24 cellular contexts compared by ENCODE assay signal in the genomic region with DNA sequence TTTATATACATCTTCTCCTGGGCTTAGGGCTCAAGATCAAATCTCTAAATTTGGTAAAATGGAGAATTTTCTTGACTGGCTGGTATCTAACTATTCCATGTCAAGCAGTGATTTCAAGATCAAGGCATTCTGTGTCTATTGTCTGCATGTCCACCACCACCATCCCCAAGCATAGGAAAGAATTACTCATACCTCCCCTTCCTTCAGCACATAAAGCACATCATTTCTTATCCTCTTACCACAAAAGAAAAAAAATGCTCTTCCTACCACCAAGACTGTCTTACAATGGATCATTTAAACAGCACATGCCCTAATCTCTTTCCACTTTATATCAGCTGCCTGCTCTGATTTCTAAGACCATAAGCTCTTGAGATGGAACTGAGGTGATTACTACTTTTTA.
DNase-seq lines count a peak whose midpoint lies in the region; ATAC-seq and TF ChIP-seq lines count a peak whose summit lies in the region.
"Had no signal": no experiment of that assay in that cellular context is flagged by ENCODE, and none has a peak within 500 bp of the region (broad histone marks: within the 10 kb centered on the region; RNA-seq: fewer than 3 reads in every experiment).

No MANE protein-coding gene starts in this region.

- no peak overlapping the region for H2BK12ac ChIP-seq in mesenchymal stem cell (ENCODE audit: low read length in 2 of 2)

- H2BK15ac ChIP-seq in mesenchymal stem cell (ENCODE audit: low read depth, poor library complexity, severe bottlenecking) (no peak overlapping the region), mesendoderm (replicated peaks; ENCODE audit: low read depth) (no peak overlapping the region)

- POLR2A ChIA-PET in HEK293T (lab: Yijun Ruan, JAX): no interaction called here

- DNase-seq in AG20443 (ENCODE audit: low spot score) (peak; percentile 38), LHCN-M2 (ENCODE audit: low read depth) (peak; percentile 69), cardiac fibroblast (ENCODE audit: low read depth in 2 of 2) (peak; percentile 76 to 81), mesenchymal stem cell (peak; percentile 42), HEK293T (ENCODE audit: extremely low spot score) (no peak), mesendoderm (no peak), suprapubic skin (ENCODE audit: low spot score in 2 of 2) (no peak)
- DNase-seq: activated CD4-positive, alpha-beta T cell treated with anti-CD3 and anti-CD28 coated beads for 36 hours; activated naive CD4-positive, alpha-beta T cell treated with Interleukin-2 at 50 U/mL for 16 hours; activated T-cell treated with anti-CD3 and anti-CD28 coated beads, Interleukin-2, amount 50 U/mL, for 4 hours; adrenal gland; C1 segment of cervical spinal cord; heart right ventricle; naive B cell; NCI-H1048; NCI-H187; NCI-H2171 treated with DMSO at 0.1 percent for 48 hours; NCI-H526 treated with DMSO at 0.1 percent for 48 hours; occipital lobe; RPMI8226; T-helper 2 cell had no signal

- H3K4me2 ChIP-seq in mesenchymal stem cell (ENCODE audit: low read length, poor library complexity, severe bottlenecking) (no peak overlapping the region), mesendoderm (ENCODE audit: low read length) (no peak overlapping the region)
- H3K4me2 ChIP-seq: KMS-11 had no signal

- no peaks in the 10 kb centered on the region for H3K4me1 ChIP-seq in mesenchymal stem cell (ENCODE audit: control insufficient read depth, insufficient read depth, low read depth, low read length)
- H3K4me1 ChIP-seq in mesendoderm (ENCODE audit: control insufficient read depth, low read depth, low read length): no peaks in the 10 kb centered on the region
- H3K4me1 ChIP-seq in suprapubic skin: no peaks in the 10 kb centered on the region
- H3K4me1 ChIP-seq: adrenal gland, heart right ventricle had no signal

- H3K9me3 ChIP-seq in mesenchymal stem cell (ENCODE audit: control insufficient read depth, low read length) (no peaks in the 10 kb centered on the region), suprapubic skin (no peaks in the 10 kb centered on the region)
- H3K9me3 ChIP-seq: adrenal gland had no signal

- H3K79me2 ChIP-seq in mesendoderm (ENCODE audit: control insufficient read depth, insufficient read depth, low read length): no peaks in the 10 kb centered on the region

- CTCF ChIA-PET in HEK293T (lab: Yijun Ruan, JAX): no interaction called here

- H3K27me3 ChIP-seq in mesenchymal stem cell (ENCODE audit: control insufficient read depth in 1 of 2, insufficient read depth in 1 of 2, low read length in 2 of 2) (no peaks in the 10 kb centered on the region), mesendoderm (ENCODE audit: insufficient read depth, low read length, poor library complexity) (no peaks in the 10 kb centered on the region), suprapubic skin (no peaks in the 10 kb centered on the region)
- H3K27me3 ChIP-seq: heart right ventricle had no signal

- H2BK120ac ChIP-seq in mesenchymal stem cell (ENCODE audit: low read depth, low read length): no peak overlapping the region
- H2BK120ac ChIP-seq in mesendoderm (ENCODE audit: low read depth, low read length): no peak overlapping the region

- no peak overlapping the region for H4K91ac ChIP-seq in mesenchymal stem cell (ENCODE audit: low read length)

- no peak overlapping the region for H2AFZ ChIP-seq in mesenchymal stem cell (ENCODE audit: low read depth, low read length)

- no peak overlapping the region for H3K14ac ChIP-seq in mesenchymal stem cell (ENCODE audit: low read length in 2 of 2)

- no peak overlapping the region for H3K4me3 ChIP-seq in cardiac fibroblast (replicated peaks in 1 of 2; ENCODE audit: low read depth in 2 of 2, low read length in 2 of 2)
- H3K4me3 ChIP-seq in mesenchymal stem cell (ENCODE audit: insufficient read depth in 1 of 2, low read depth in 1 of 2, low read length in 2 of 2): no peak overlapping the region
- no peak overlapping the region for H3K4me3 ChIP-seq in mesendoderm (ENCODE audit: low read length)
- H3K4me3 ChIP-seq in suprapubic skin: no peak overlapping the region
- H3K4me3 ChIP-seq: adrenal gland, heart right ventricle, SK-N-MC had no signal

- H2AK5ac ChIP-seq in mesenchymal stem cell (ENCODE audit: low read length, severe bottlenecking) (no peak overlapping the region), mesendoderm (ENCODE audit: low read length) (no peak overlapping the region)

- no peak for TF ChIP-seq POLR2A in suprapubic skin (IDR thresholded peaks at IDR 0.05)

- no peak overlapping the region for H3K18ac ChIP-seq in mesenchymal stem cell (ENCODE audit: low read depth in 1 of 2, low read length in 2 of 2)
- no peak overlapping the region for H3K18ac ChIP-seq in mesendoderm (ENCODE audit: low read length)

- H4K8ac ChIP-seq in mesenchymal stem cell (ENCODE audit: low read length) (no peak overlapping the region), mesendoderm (ENCODE audit: low read depth, low read length) (no peak overlapping the region)

- H2BK5ac ChIP-seq in mesenchymal stem cell (ENCODE audit: low read depth, low read length, poor library complexity, severe bottlenecking) (no peak overlapping the region), mesendoderm (ENCODE audit: low read length) (no peak overlapping the region)

- no peak overlapping the region for H3K4ac ChIP-seq in mesenchymal stem cell (ENCODE audit: low read depth in 1 of 2, low read length in 2 of 2)
- H3K4ac ChIP-seq in mesendoderm (ENCODE audit: low read depth, low read length): no peak overlapping the region

- H3K79me1 ChIP-seq in mesenchymal stem cell (replicated peaks; ENCODE audit: low read length, poor library complexity, severe bottlenecking) (no peaks in the 10 kb centered on the region), mesendoderm (ENCODE audit: low read length) (no peaks in the 10 kb centered on the region)

- H3K27ac ChIP-seq in mesenchymal stem cell (ENCODE audit: low read length, poor library complexity, severe bottlenecking): no peak overlapping the region
- no peak overlapping the region for H3K27ac ChIP-seq in mesendoderm (ENCODE audit: low read depth, low read length)
- H3K27ac ChIP-seq in suprapubic skin: no peak overlapping the region
- H3K27ac ChIP-seq: adrenal gland, heart right ventricle, KMS-11, SK-N-MC had no signal

- no peak for TF ChIP-seq CTCF in cardiac fibroblast (IDR thresholded peaks at IDR 0.05; ENCODE audit: low read depth, low read length)
- TF ChIP-seq CTCF in suprapubic skin (IDR thresholded peaks at IDR 0.05): no peak

- no peak overlapping the region for H3K23ac ChIP-seq in mesenchymal stem cell (ENCODE audit: low read length in 2 of 2)
- H3K23ac ChIP-seq in mesendoderm (ENCODE audit: low read length): no peak overlapping the region

- H3K9ac ChIP-seq in mesenchymal stem cell (ENCODE audit: low read length) (no peak overlapping the region), mesendoderm (ENCODE audit: low read length) (no peak overlapping the region)
- H3K9ac ChIP-seq: KMS-11 had no signal

- TF ChIP-seq EP300 in suprapubic skin (IDR thresholded peaks at IDR 0.05): no peak

- H4K5ac ChIP-seq in mesendoderm (ENCODE audit: low read length): no peak overlapping the region

- H3K56ac ChIP-seq in mesendoderm (ENCODE audit: low read length): no peak overlapping the region

- H3K36me3 ChIP-seq in mesenchymal stem cell (ENCODE audit: control insufficient read depth in 1 of 2, insufficient read depth in 2 of 2, low read depth in 1 of 2, low read length in 2 of 2) (no peaks in the 10 kb centered on the region), mesendoderm (ENCODE audit: control insufficient read depth, insufficient read depth, low read length) (no peaks in the 10 kb centered on the region), suprapubic skin (no peaks in the 10 kb centered on the region)
- H3K36me3 ChIP-seq: adrenal gland, heart right ventricle had no signal

- no peak for ATAC-seq in GM18868 (IDR thresholded peaks at IDR 0.05; ENCODE audit: unreplicated experiment)
- ATAC-seq: activated CD4-positive, alpha-beta T cell treated with anti-CD3 and anti-CD28 coated beads for 36 hours; activated T-cell treated with anti-CD3 and anti-CD28 coated beads, Interleukin-2, amount 50 U/mL, for 4 hours; heart right ventricle had no signal

TF ChIP-seq in HEK293T, 16 proteins besides CTCF, POLR2A, EP300 and RAD21:
- no peak for TF ChIP-seq ARNT (IDR thresholded peaks at IDR 0.05)
- TF ChIP-seq SP1 (IDR thresholded peaks at IDR 0.05): no peak
- no peak for TF ChIP-seq TARDBP (IDR thresholded peaks at IDR 0.05)
- TF ChIP-seq FOXM1 (IDR thresholded peaks at IDR 0.05; ENCODE audit: borderline replicate concordance): no peak
- no peak for TF ChIP-seq SUZ12 (IDR thresholded peaks at IDR 0.05)
- no peak for TF ChIP-seq NFRKB (IDR thresholded peaks at IDR 0.05)
- no peak for TF ChIP-seq PKNOX1 (IDR thresholded peaks at IDR 0.05)
- no peak for TF ChIP-seq L3MBTL2 (conservative IDR thresholded peaks at IDR 0.05)
- no peak for TF ChIP-seq FOXA1 (IDR thresholded peaks at IDR 0.05)

Comparison
In these comparisons a context has a peak if more than half of its experiments do, and no peak if none do; other contexts are left out.
1. DNase-seq: peak in AG20443 (single experiment), LHCN-M2 (single experiment), cardiac fibroblast (2 of 2) and mesenchymal stem cell (single experiment); none in HEK293T (single experiment), mesendoderm (single experiment) and suprapubic skin (0 of 2).